In genomic region chr13:112756511-112756966, GRCh38 we compare ENCODE assay signal across 1 cellular context.
TF ChIP-seq lines count a peak whose summit lies in the region.

No MANE protein-coding gene starts in this region.

TF ChIP-seq in HepG2, 621 proteins besides CTCF, POLR2A, EP300 and RAD21 (continued from another document):
- no peak for TF ChIP-seq ZNF670 (CRISPR knock-in tag; IDR thresholded peaks at IDR 0.05; ENCODE audit: borderline replicate concordance)
- TF ChIP-seq ELF3 (CRISPR knock-in tag; IDR thresholded peaks at IDR 0.05) = no peak
- TF ChIP-seq MEIS1 (CRISPR knock-in tag; IDR thresholded peaks at IDR 0.05; ENCODE audit: borderline replicate concordance) = no peak
- no peak for TF ChIP-seq GATA4 (IDR thresholded peaks at IDR 0.05; ENCODE audit: borderline replicate concordance, low read depth)
- TF ChIP-seq ZNF674 (CRISPR knock-in tag; IDR thresholded peaks at IDR 0.05; ENCODE audit: low read depth) = no peak
- TF ChIP-seq ZNF75D (CRISPR knock-in tag; IDR thresholded peaks at IDR 0.05; ENCODE audit: borderline replicate concordance) = no peak
- peak; percentile 94 for TF ChIP-seq ZBTB38 (CRISPR knock-in tag; IDR thresholded peaks at IDR 0.05)
- no peak for TF ChIP-seq ZBTB43 (CRISPR knock-in tag; conservative IDR thresholded peaks at IDR 0.05)
- no peak; the same call in 1 of the 2 replicates for TF ChIP-seq SPEN (CRISPR knock-in tag; IDR thresholded peaks at IDR 0.05; ENCODE audit: low read depth)
- TF ChIP-seq ZNF7 (CRISPR knock-in tag; IDR thresholded peaks at IDR 0.05) = no peak
- TF ChIP-seq ZMYM4 (CRISPR knock-in tag; IDR thresholded peaks at IDR 0.05) = no peak
- TF ChIP-seq, protein P1, sequence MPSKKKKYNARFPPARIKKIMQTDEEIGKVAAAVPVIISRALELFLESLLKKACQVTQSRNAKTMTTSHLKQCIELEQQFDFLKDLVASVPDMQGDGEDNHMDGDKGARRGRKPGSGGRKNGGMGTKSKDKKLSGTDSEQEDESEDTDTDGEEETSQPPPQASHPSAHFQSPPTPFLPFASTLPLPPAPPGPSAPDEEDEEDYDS (CRISPR knock-in tag; IDR thresholded peaks at IDR 0.05) = no peak
- TF ChIP-seq SRY (CRISPR knock-in tag; IDR thresholded peaks at IDR 0.05) = no peak
- TF ChIP-seq, protein P2, sequence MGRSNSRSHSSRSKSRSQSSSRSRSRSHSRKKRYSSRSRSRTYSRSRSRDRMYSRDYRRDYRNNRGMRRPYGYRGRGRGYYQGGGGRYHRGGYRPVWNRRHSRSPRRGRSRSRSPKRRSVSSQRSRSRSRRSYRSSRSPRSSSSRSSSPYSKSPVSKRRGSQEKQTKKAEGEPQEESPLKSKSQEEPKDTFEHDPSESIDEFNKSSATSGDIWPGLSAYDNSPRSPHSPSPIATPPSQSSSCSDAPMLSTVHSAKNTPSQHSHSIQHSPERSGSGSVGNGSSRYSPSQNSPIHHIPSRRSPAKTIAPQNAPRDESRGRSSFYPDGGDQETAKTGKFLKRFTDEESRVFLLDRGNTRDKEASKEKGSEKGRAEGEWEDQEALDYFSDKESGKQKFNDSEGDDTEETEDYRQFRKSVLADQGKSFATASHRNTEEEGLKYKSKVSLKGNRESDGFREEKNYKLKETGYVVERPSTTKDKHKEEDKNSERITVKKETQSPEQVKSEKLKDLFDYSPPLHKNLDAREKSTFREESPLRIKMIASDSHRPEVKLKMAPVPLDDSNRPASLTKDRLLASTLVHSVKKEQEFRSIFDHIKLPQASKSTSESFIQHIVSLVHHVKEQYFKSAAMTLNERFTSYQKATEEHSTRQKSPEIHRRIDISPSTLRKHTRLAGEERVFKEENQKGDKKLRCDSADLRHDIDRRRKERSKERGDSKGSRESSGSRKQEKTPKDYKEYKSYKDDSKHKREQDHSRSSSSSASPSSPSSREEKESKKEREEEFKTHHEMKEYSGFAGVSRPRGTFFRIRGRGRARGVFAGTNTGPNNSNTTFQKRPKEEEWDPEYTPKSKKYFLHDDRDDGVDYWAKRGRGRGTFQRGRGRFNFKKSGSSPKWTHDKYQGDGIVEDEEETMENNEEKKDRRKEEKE (IDR thresholded peaks at IDR 0.05) = no peak
- TF ChIP-seq MYC (CRISPR knock-in tag; IDR thresholded peaks at IDR 0.05; ENCODE audit: borderline replicate concordance) = peak; percentile 46; the same call in 1 of the 2 replicates
- TF ChIP-seq ZNF883 (CRISPR knock-in tag; IDR thresholded peaks at IDR 0.05; ENCODE audit: not compliant biosample characterization) = no peak
- TF ChIP-seq, protein P3, sequence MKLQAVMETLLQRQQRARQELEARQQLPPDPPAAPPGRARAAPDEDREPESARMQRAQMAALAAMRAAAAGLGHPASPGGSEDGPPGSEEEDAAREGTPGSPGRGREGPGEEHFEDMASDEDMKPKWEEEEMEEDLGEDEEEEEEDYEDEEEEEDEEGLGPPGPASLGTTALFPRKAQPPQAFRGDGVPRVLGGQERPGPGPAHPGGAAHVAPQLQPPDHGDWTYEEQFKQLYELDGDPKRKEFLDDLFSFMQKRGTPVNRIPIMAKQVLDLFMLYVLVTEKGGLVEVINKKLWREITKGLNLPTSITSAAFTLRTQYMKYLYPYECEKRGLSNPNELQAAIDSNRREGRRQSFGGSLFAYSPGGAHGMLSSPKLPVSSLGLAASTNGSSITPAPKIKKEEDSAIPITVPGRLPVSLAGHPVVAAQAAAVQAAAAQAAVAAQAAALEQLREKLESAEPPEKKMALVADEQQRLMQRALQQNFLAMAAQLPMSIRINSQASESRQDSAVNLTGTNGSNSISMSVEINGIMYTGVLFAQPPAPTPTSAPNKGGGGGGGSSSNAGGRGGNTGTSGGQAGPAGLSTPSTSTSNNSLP (IDR thresholded peaks at IDR 0.05; ENCODE audit: low read depth, low read length) = no peak
- TF ChIP-seq MIER3 (CRISPR knock-in tag; IDR thresholded peaks at IDR 0.05; ENCODE audit: borderline replicate concordance) = no peak
- peak; percentile 65 for TF ChIP-seq ZBTB33 (CRISPR knock-in tag; IDR thresholded peaks at IDR 0.05)
- TF ChIP-seq NRL (CRISPR knock-in tag; IDR thresholded peaks at IDR 0.05; ENCODE audit: borderline replicate concordance) = peak; percentile 48; the same call in 1 of the 2 replicates
TF ChIP-seq in HepG2: peak in this region for 38.
